32 cellular contexts compared by ENCODE assay signal in the genomic region with DNA sequence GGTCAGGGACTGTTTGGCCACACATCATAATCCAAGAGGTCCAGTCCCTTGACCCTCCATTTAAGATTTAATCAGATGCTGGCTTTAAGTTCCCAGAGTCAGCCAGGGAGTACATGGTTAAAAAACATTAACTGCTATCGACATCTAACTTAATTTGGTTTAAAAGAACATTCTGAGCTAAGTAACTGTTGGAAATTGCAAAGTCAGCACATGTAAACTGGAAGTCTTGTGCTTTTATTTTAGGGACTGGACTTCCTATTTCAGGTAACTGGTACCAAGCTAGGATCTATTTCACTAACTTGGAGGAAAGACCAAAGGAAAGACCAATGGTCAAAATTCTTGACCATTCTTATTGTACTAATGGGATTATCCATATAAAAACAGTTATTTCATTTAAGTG.
"Had no signal": no experiment of that assay in that cellular context is flagged by ENCODE, and none has a peak within 500 bp of the region (broad histone marks: within the 10 kb centered on the region; RNA-seq: fewer than 3 reads in every experiment).

No MANE protein-coding gene starts in this region.

- H3K4me3 Mint-ChIP-seq: activated CD4-positive, alpha-beta memory T cell treated with anti-CD3 and anti-CD28 coated beads for 36 hours; activated CD4-positive, alpha-beta T cell treated with anti-CD3 and anti-CD28 coated beads for 36 hours; activated CD4-positive, alpha-beta T cell treated with anti-CD3 and anti-CD28 coated beads, Interleukin-2, amount 10 ng/mL, durations not matched to agents 24 days and 14 days; activated CD8-positive, alpha-beta memory T cell treated with anti-CD3 and anti-CD28 coated beads, Interleukin-2, amount 10 ng/mL, durations not matched to agents 7 days and 5 days; activated CD8-positive, alpha-beta T cell treated with anti-CD3 and anti-CD28 coated beads, Interleukin-2, amount 10 ng/mL, durations not matched to agents 7 days and 5 days; activated naive CD4-positive, alpha-beta T cell treated with anti-CD3 and anti-CD28 coated beads, Interleukin-2, amount 10 ng/mL, durations not matched to agents 7 days and 5 days; activated naive CD8-positive, alpha-beta T cell treated with anti-CD3 and anti-CD28 coated beads, Interleukin-2, amount 10 ng/mL, durations not matched to agents 7 days and 5 days; activated T-helper 1 cell treated with anti-CD3 and anti-CD28 coated beads, Interleukin-12 subunit alpha, Interleukin-12 subunit beta, Interleukin-2, Interleukin-4 antibody, amounts not matched to agents 30 ng/mL and 10 ng/mL and 1 ng/mL, durations not matched to agents 14 hours and 24 hours and 36 hours; brain; dendritic cell treated with granulocyte-macrophage colony-stimulating factor and Interleukin-4, amounts not matched to agents 40 ng/mL and 50 ng/mL, for 4 days; endodermal cell; T-helper 17 cell had no signal

- H3K4me3 ChIP-seq: ascending aorta, breast epithelium, cardiac muscle cell, colonic mucosa, dorsolateral prefrontal cortex had no signal

- H3K27me3 ChIP-seq: ascending aorta, breast epithelium, cardiac muscle cell, colonic mucosa, dorsolateral prefrontal cortex had no signal

- FAIRE-seq: frontal cortex had no signal

- H3K27me3 Mint-ChIP-seq: activated CD4-positive, alpha-beta memory T cell treated with anti-CD3 and anti-CD28 coated beads for 36 hours; activated CD4-positive, alpha-beta T cell treated with anti-CD3 and anti-CD28 coated beads for 36 hours; activated CD4-positive, alpha-beta T cell treated with anti-CD3 and anti-CD28 coated beads, Interleukin-2, amount 10 ng/mL, durations not matched to agents 24 days and 14 days; activated CD8-positive, alpha-beta memory T cell treated with anti-CD3 and anti-CD28 coated beads, Interleukin-2, amount 10 ng/mL, durations not matched to agents 7 days and 5 days; activated naive CD4-positive, alpha-beta T cell treated with anti-CD3 and anti-CD28 coated beads, Interleukin-2, amount 10 ng/mL, durations not matched to agents 7 days and 5 days; activated naive CD8-positive, alpha-beta T cell treated with anti-CD3 and anti-CD28 coated beads, Interleukin-2, amount 10 ng/mL, durations not matched to agents 7 days and 5 days; brain; dendritic cell treated with granulocyte-macrophage colony-stimulating factor and Interleukin-4, amounts not matched to agents 40 ng/mL and 50 ng/mL, for 4 days; T-helper 17 cell had no signal

- H3K36me3 ChIP-seq: colonic mucosa had no signal

- ATAC-seq: activated CD4-positive, alpha-beta T cell treated with anti-CD3 and anti-CD28 coated beads for 36 hours; activated CD8-positive, alpha-beta memory T cell treated with anti-CD3 and anti-CD28 coated beads, Interleukin-2, amount 10 ng/mL, durations not matched to agents 7 days and 5 days; activated CD8-positive, alpha-beta T cell treated with anti-CD3 and anti-CD28 coated beads, Interleukin-2, amount 10 ng/mL, durations not matched to agents 7 days and 5 days; activated naive CD4-positive, alpha-beta T cell treated with anti-CD3 and anti-CD28 coated beads, Interleukin-2, amount 50 U/mL, for 72 hours; esophagus mucosa; T-helper 17 cell had no signal

- DNase-seq: activated CD4-positive, alpha-beta memory T cell treated with anti-CD3 and anti-CD28 coated beads for 36 hours; activated CD4-positive, alpha-beta T cell treated with anti-CD3 and anti-CD28 coated beads for 36 hours; activated CD4-positive, alpha-beta T cell treated with anti-CD3 and anti-CD28 coated beads, Interleukin-2, amount 10 ng/mL, durations not matched to agents 24 days and 14 days; activated CD4-positive, CD25-positive, alpha-beta regulatory T cell; activated CD4-positive, CD25-positive, alpha-beta regulatory T cell treated with anti-CD3 and anti-CD28 coated beads, Interleukin-2, amount 50 U/mL, for 72 hours; activated CD8-positive, alpha-beta memory T cell treated with anti-CD3 and anti-CD28 coated beads, Interleukin-2, amount 10 ng/mL, durations not matched to agents 7 days and 5 days; activated CD8-positive, alpha-beta memory T cell treated with anti-CD3 and anti-CD28 coated beads, Interleukin-2, amount 50 U/mL, for 4 hours; activated CD8-positive, alpha-beta T cell treated with anti-CD3 and anti-CD28 coated beads, Interleukin-2, amount 10 ng/mL, durations not matched to agents 7 days and 5 days; activated gamma-delta T cell; activated naive CD4-positive, alpha-beta T cell; activated naive CD4-positive, alpha-beta T cell treated with anti-CD3 and anti-CD28 coated beads, Interleukin-2, amount 10 ng/mL, durations not matched to agents 7 days and 5 days; activated naive CD8-positive, alpha-beta T cell treated with anti-CD3 and anti-CD28 coated beads, Interleukin-2, amount 10 ng/mL, durations not matched to agents 7 days and 5 days; activated T-cell treated with anti-CD3 and anti-CD28 coated beads, Interleukin-2, amount 50 U/mL, for 1 hour; activated T-cell treated with anti-CD3 and anti-CD28 coated beads, Interleukin-2, amount 50 U/mL, for 48 hours; central memory CD4-positive, alpha-beta T cell; cerebellar nuclear complex; colonic mucosa; dorsolateral prefrontal cortex; effector memory CD4-positive, alpha-beta T cell; endodermal cell; foreskin fibroblast; T-helper 1 cell; T-helper 17 cell had no signal

- H3K4me1 ChIP-seq: ascending aorta, breast epithelium, colonic mucosa had no signal

- H3K27ac Mint-ChIP-seq: activated CD4-positive, alpha-beta memory T cell treated with anti-CD3 and anti-CD28 coated beads for 36 hours; activated CD4-positive, alpha-beta T cell treated with anti-CD3 and anti-CD28 coated beads for 36 hours; activated CD4-positive, alpha-beta T cell treated with anti-CD3 and anti-CD28 coated beads, Interleukin-2, amount 10 ng/mL, durations not matched to agents 24 days and 14 days; activated CD8-positive, alpha-beta memory T cell treated with anti-CD3 and anti-CD28 coated beads, Interleukin-2, amount 10 ng/mL, durations not matched to agents 7 days and 5 days; activated CD8-positive, alpha-beta T cell treated with anti-CD3 and anti-CD28 coated beads, Interleukin-2, amount 10 ng/mL, durations not matched to agents 7 days and 5 days; activated naive CD4-positive, alpha-beta T cell treated with anti-CD3 and anti-CD28 coated beads, Interleukin-2, amount 10 ng/mL, durations not matched to agents 7 days and 5 days; activated naive CD4-positive, alpha-beta T cell treated with anti-CD3 and anti-CD28 coated beads, Interleukin-2, amount 50 U/mL, for 72 hours; activated T-helper 1 cell treated with anti-CD3 and anti-CD28 coated beads, Interleukin-12 subunit alpha, Interleukin-12 subunit beta, Interleukin-2, Interleukin-4 antibody, amounts not matched to agents 30 ng/mL and 10 ng/mL and 1 ng/mL, durations not matched to agents 14 hours and 24 hours and 36 hours; brain; dendritic cell treated with granulocyte-macrophage colony-stimulating factor and Interleukin-4, amounts not matched to agents 40 ng/mL and 50 ng/mL, for 4 days; endodermal cell; T-helper 17 cell had no signal

- H3K9me3 ChIP-seq: ascending aorta, breast epithelium, colonic mucosa had no signal

- H3K27ac ChIP-seq: ascending aorta, breast epithelium, cardiac muscle cell, colonic mucosa had no signal

- H3K9me3 Mint-ChIP-seq: activated CD4-positive, alpha-beta memory T cell treated with anti-CD3 and anti-CD28 coated beads for 36 hours; activated CD4-positive, alpha-beta T cell treated with anti-CD3 and anti-CD28 coated beads, Interleukin-2, amount 10 ng/mL, durations not matched to agents 24 days and 14 days; activated naive CD4-positive, alpha-beta T cell treated with anti-CD3 and anti-CD28 coated beads, Interleukin-2, amount 10 ng/mL, durations not matched to agents 7 days and 5 days; activated naive CD4-positive, alpha-beta T cell treated with anti-CD3 and anti-CD28 coated beads, Interleukin-2, amount 50 U/mL, for 72 hours; activated naive CD8-positive, alpha-beta T cell treated with anti-CD3 and anti-CD28 coated beads, Interleukin-2, amount 10 ng/mL, durations not matched to agents 7 days and 5 days; activated T-helper 1 cell treated with anti-CD3 and anti-CD28 coated beads, Interleukin-12 subunit alpha, Interleukin-12 subunit beta, Interleukin-2, Interleukin-4 antibody, amounts not matched to agents 30 ng/mL and 10 ng/mL and 1 ng/mL, durations not matched to agents 14 hours and 24 hours and 36 hours; brain; dendritic cell treated with granulocyte-macrophage colony-stimulating factor and Interleukin-4, amounts not matched to agents 40 ng/mL and 50 ng/mL, for 4 days; endodermal cell had no signal

- H3K4me1 Mint-ChIP-seq: brain, endodermal cell had no signal
